ENCODE assay signal across 1 cellular context in the genomic region with DNA sequence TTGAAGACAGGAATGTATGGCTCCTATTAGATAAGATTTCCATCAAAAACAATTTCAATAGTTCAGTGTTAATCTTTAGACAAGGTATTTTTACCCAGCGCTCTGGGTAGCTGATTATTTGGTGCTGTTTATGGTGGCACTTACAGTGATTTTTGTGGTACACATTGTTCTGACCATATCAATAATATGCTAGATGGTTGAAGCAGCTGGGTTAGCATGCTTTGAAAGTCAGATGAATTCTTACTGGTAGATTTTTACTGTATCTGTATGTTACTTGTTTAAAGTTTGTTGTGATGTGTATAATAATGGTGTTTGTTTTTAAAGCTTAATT.
TF ChIP-seq lines count a peak whose summit lies in the region.

No MANE protein-coding gene starts in this region.

TF ChIP-seq in IMR-90, 13 proteins besides CTCF, POLR2A, EP300 and RAD21:
- TF ChIP-seq MXI1 (IDR thresholded peaks at IDR 0.05; ENCODE audit: borderline replicate concordance, low read depth, low read length) = no peak
- TF ChIP-seq FOS (IDR thresholded peaks at IDR 0.05; ENCODE audit: low read depth, low read length) = no peak
- TF ChIP-seq SMC3 (IDR thresholded peaks at IDR 0.05; ENCODE audit: low read depth, low read length) = no peak
- no peak for TF ChIP-seq CHD1 (IDR thresholded peaks at IDR 0.05; ENCODE audit: low read depth, low read length)
- TF ChIP-seq, protein P1, sequence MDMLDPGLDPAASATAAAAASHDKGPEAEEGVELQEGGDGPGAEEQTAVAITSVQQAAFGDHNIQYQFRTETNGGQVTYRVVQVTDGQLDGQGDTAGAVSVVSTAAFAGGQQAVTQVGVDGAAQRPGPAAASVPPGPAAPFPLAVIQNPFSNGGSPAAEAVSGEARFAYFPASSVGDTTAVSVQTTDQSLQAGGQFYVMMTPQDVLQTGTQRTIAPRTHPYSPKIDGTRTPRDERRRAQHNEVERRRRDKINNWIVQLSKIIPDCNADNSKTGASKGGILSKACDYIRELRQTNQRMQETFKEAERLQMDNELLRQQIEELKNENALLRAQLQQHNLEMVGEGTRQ (IDR thresholded peaks at IDR 0.05; ENCODE audit: low read depth, low read length) = no peak
- TF ChIP-seq CEBPB (IDR thresholded peaks at IDR 0.05; ENCODE audit: low read depth, low read length) = no peak
- no peak for TF ChIP-seq BHLHE40 (IDR thresholded peaks at IDR 0.05; ENCODE audit: low read depth, low read length)
- no peak for TF ChIP-seq NFE2L2 (IDR thresholded peaks at IDR 0.05; ENCODE audit: low read depth, low read length)
- TF ChIP-seq, protein P2, sequence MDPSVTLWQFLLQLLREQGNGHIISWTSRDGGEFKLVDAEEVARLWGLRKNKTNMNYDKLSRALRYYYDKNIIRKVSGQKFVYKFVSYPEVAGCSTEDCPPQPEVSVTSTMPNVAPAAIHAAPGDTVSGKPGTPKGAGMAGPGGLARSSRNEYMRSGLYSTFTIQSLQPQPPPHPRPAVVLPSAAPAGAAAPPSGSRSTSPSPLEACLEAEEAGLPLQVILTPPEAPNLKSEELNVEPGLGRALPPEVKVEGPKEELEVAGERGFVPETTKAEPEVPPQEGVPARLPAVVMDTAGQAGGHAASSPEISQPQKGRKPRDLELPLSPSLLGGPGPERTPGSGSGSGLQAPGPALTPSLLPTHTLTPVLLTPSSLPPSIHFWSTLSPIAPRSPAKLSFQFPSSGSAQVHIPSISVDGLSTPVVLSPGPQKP (IDR thresholded peaks at IDR 0.05; ENCODE audit: borderline replicate concordance, low read depth, low read length) = no peak
- TF ChIP-seq MAZ (IDR thresholded peaks at IDR 0.05; ENCODE audit: borderline replicate concordance, low read depth, low read length) = no peak
- no peak for TF ChIP-seq MAFK (IDR thresholded peaks at IDR 0.05; ENCODE audit: low read depth, low read length)
